In genomic region chr16:73034374-73034773, GRCh38 we compare ENCODE assay signal across 15 cellular contexts. TPM values are rescaled to one million over a fixed set of nuclear protein-coding genes. Genes with fewer than 3 reads are reported as not detected.
DNase-seq lines count a peak whose midpoint lies in the region; ATAC-seq and TF ChIP-seq lines count a peak whose summit lies in the region.
"Had no signal": no experiment of that assay in that cellular context is flagged by ENCODE, and none has a peak within 500 bp of the region (broad histone marks: within the 10 kb centered on the region; RNA-seq: fewer than 3 reads in every experiment).

No MANE protein-coding gene starts in this region.

- H3K9me3 Mint-ChIP-seq in stimulated activated naive CD8-positive, alpha-beta T cell treated with anti-CD3 and anti-CD28 coated beads, Interleukin-15, amount 100 ng/mL, for 72 hours: no peaks in the 10 kb centered on the region
- H3K9me3 Mint-ChIP-seq in chondrocyte (ENCODE audit: low read depth): no peaks in the 10 kb centered on the region
- H3K9me3 Mint-ChIP-seq: activated T-helper 1 cell treated with anti-CD3 and anti-CD28 coated beads, Interleukin-12 subunit alpha, Interleukin-12 subunit beta, Interleukin-2, Interleukin-4 antibody, amounts not matched to agents 30 ng/mL and 10 ng/mL and 1 ng/mL, durations not matched to agents 14 hours and 24 hours and 36 hours had no signal

- intact Hi-C loops in upper lobe of right lung (cut with DNase I): no loop called here
- intact Hi-C loops in posterior vena cava (cut with DNase I): no loop called here
- intact Hi-C loops in breast epithelium (cut with DNase I; ENCODE audit: low total_unique reads): no loop called here

- H3K27me3 ChIP-seq in upper lobe of right lung (no peaks in the 10 kb centered on the region), breast epithelium (no peaks in the 10 kb centered on the region)
- H3K27me3 ChIP-seq: right atrium auricular region had no signal

- H3K4me3 Mint-ChIP-seq in stimulated activated naive CD8-positive, alpha-beta T cell treated with anti-CD3 and anti-CD28 coated beads, Interleukin-15, amount 100 ng/mL, for 72 hours: no peak overlapping the region
- H3K4me3 Mint-ChIP-seq in chondrocyte (ENCODE audit: unreplicated experiment): no peak overlapping the region
- H3K4me3 Mint-ChIP-seq: activated T-helper 1 cell treated with anti-CD3 and anti-CD28 coated beads, Interleukin-12 subunit alpha, Interleukin-12 subunit beta, Interleukin-2, Interleukin-4 antibody, amounts not matched to agents 30 ng/mL and 10 ng/mL and 1 ng/mL, durations not matched to agents 14 hours and 24 hours and 36 hours had no signal

- peak; percentile 72 for ATAC-seq in stimulated activated naive CD8-positive, alpha-beta T cell treated with anti-CD3 and anti-CD28 coated beads, Interleukin-15, amount 100 ng/mL, for 72 hours
- no peak for ATAC-seq in stimulated activated naive CD8-positive, alpha-beta T cell treated with anti-CD3 and anti-CD28 coated beads, Interleukin-15, Interleukin-2, amounts not matched to agents 100 U/mL and 50 U/mL, for 24 hours
- ATAC-seq in HG02884 (IDR thresholded peaks at IDR 0.05; ENCODE audit: unreplicated experiment): peak; percentile 37
- no peak for ATAC-seq in upper lobe of right lung
- ATAC-seq: left lobe of liver had no signal

- H3K27me3 Mint-ChIP-seq in stimulated activated naive CD8-positive, alpha-beta T cell treated with anti-CD3 and anti-CD28 coated beads, Interleukin-15, amount 100 ng/mL, for 72 hours: peaks cover 69% of the 10 kb centered on the region
- H3K27me3 Mint-ChIP-seq in chondrocyte (ENCODE audit: low read depth): no peaks in the 10 kb centered on the region

- no peak for TF ChIP-seq CTCF in chondrocyte (IDR thresholded peaks at IDR 0.05)
- no peak for TF ChIP-seq CTCF in upper lobe of right lung (IDR thresholded peaks at IDR 0.05)
- no peak for TF ChIP-seq CTCF in breast epithelium (IDR thresholded peaks at IDR 0.05)

- no peak for TF ChIP-seq POLR2A in breast epithelium (IDR thresholded peaks at IDR 0.05)

- no peak overlapping the region for H3K27ac ChIP-seq in upper lobe of right lung
- no peak overlapping the region for H3K27ac ChIP-seq in breast epithelium
- H3K27ac ChIP-seq: WERI-Rb-1 had no signal

- H3K4me3 ChIP-seq in upper lobe of right lung (no peak overlapping the region), breast epithelium (no peak overlapping the region)
- H3K4me3 ChIP-seq: A549, right atrium auricular region had no signal

- H3K36me3 ChIP-seq in upper lobe of right lung: no peaks in the 10 kb centered on the region
- H3K36me3 ChIP-seq in breast epithelium: no peaks in the 10 kb centered on the region
- H3K36me3 ChIP-seq: right atrium auricular region, WERI-Rb-1 had no signal

- peaks cover 2% of the 10 kb centered on the region for H3K36me3 Mint-ChIP-seq in chondrocyte (ENCODE audit: low read depth)

- no peaks in the 10 kb centered on the region for H3K9me3 ChIP-seq in upper lobe of right lung
- no peaks in the 10 kb centered on the region for H3K9me3 ChIP-seq in breast epithelium
- H3K9me3 ChIP-seq: A549, right atrium auricular region had no signal

- H3K27ac Mint-ChIP-seq in stimulated activated naive CD8-positive, alpha-beta T cell treated with anti-CD3 and anti-CD28 coated beads, Interleukin-15, amount 100 ng/mL, for 72 hours: no peak overlapping the region
- H3K27ac Mint-ChIP-seq in chondrocyte (ENCODE audit: unreplicated experiment): peak overlapping the region; percentile 88
- H3K27ac Mint-ChIP-seq: activated T-helper 1 cell treated with anti-CD3 and anti-CD28 coated beads, Interleukin-12 subunit alpha, Interleukin-12 subunit beta, Interleukin-2, Interleukin-4 antibody, amounts not matched to agents 30 ng/mL and 10 ng/mL and 1 ng/mL, durations not matched to agents 14 hours and 24 hours and 36 hours; H9 had no signal

- H3K4me1 Mint-ChIP-seq in stimulated activated naive CD8-positive, alpha-beta T cell treated with anti-CD3 and anti-CD28 coated beads, Interleukin-15, amount 100 ng/mL, for 72 hours: peaks cover 5% of the 10 kb centered on the region
- peaks cover 90% of the 10 kb centered on the region for H3K4me1 Mint-ChIP-seq in chondrocyte (ENCODE audit: low read depth)

- DNase-seq in stimulated activated naive CD8-positive, alpha-beta T cell treated with anti-CD3 and anti-CD28 coated beads, Interleukin-15, amount 100 ng/mL, for 72 hours: no peak
- DNase-seq in stimulated activated naive CD8-positive, alpha-beta T cell treated with anti-CD3 and anti-CD28 coated beads, Interleukin-15, Interleukin-2, amounts not matched to agents 100 U/mL and 50 U/mL, for 24 hours: no peak
- DNase-seq in chondrocyte (ENCODE audit: low spot score) (no peak), occipital lobe (lab: John Stamatoyannopoulos, UW) (no peak), upper lobe of right lung (no peak), posterior vena cava (ENCODE audit: low spot score) (no peak), breast epithelium (ENCODE audit: low spot score in 2 of 2) (no peak)
- DNase-seq: central memory CD4-positive, alpha-beta T cell; H9; WERI-Rb-1 had no signal

- peaks cover 33% of the 10 kb centered on the region for H3K4me1 ChIP-seq in upper lobe of right lung
- H3K4me1 ChIP-seq in breast epithelium: peaks cover 0 to 7% of the 10 kb centered on the region in 2 donors

RNA-seq across cellular contexts. Expression of gene ZFHX3, which starts 13.6 kb away (rescaled TPM):
- total RNA-seq in chondrocyte (74.4 to 91.0 TPM (median 86.8 TPM) in 3 replicates), occipital lobe (2.3 TPM), upper lobe of right lung (29.0 TPM), posterior vena cava (10 to 100 TPM; 40.8 to 43.7 TPM), breast epithelium (10 to 100 TPM; 10.8 to 36.0 (median 11.8) TPM)

Comparison
In these comparisons a context has a peak if more than half of its experiments do, and no peak if none do; other contexts are left out.
1. ATAC-seq: peak in stimulated activated naive CD8-positive, alpha-beta T cell treated with anti-CD3 and anti-CD28 coated beads, Interleukin-15, amount 100 ng/mL, for 72 hours (single experiment) and HG02884 (single experiment); none in stimulated activated naive CD8-positive, alpha-beta T cell treated with anti-CD3 and anti-CD28 coated beads, Interleukin-15, Interleukin-2, amounts not matched to agents 100 U/mL and 50 U/mL, for 24 hours (single experiment) and upper lobe of right lung (single experiment).